In genomic region chr17:2064980-2065785, GRCh38 we compare ENCODE assay signal across 8 cellular contexts. TPM values are rescaled to one million over a fixed set of nuclear protein-coding genes. Genes with fewer than 3 reads are reported as not detected.
A peak's percentile ranks its signal among the peaks of the same experiment; 100 is the strongest.
DNase-seq lines count a peak whose midpoint lies in the region; ATAC-seq and TF ChIP-seq lines count a peak whose summit lies in the region.

No MANE protein-coding gene starts in this region.

- intact Hi-C loops in ovary (cut with DNase I): no loop called here

- peak overlapping the region; percentile 79 for H3K27ac Mint-ChIP-seq in endothelial cell (ENCODE audit: unreplicated experiment)

- peaks cover 39% of the 10 kb centered on the region for H3K36me3 Mint-ChIP-seq in endothelial cell (ENCODE audit: low read depth, unreplicated experiment)

- peaks cover 25% of the 10 kb centered on the region for H3K27me3 Mint-ChIP-seq in endothelial cell (ENCODE audit: unreplicated experiment)

- WGBS in ovary, 3 donors: 78 to 82% (median 78%) methylated on average over 24 of the region's 24 CpGs

- H3K4me3 Mint-ChIP-seq in endothelial cell (ENCODE audit: unreplicated experiment): no peak overlapping the region

- TF ChIP-seq POLR2A in ovary (IDR thresholded peaks at IDR 0.05): no peak

- H3K4me1 Mint-ChIP-seq in endothelial cell (ENCODE audit: unreplicated experiment): peaks cover 69% of the 10 kb centered on the region

- H3K9me3 Mint-ChIP-seq in endothelial cell (ENCODE audit: unreplicated experiment): no peaks in the 10 kb centered on the region

- TF ChIP-seq EP300 in ovary (IDR thresholded peaks at IDR 0.05): no peak

- no peak overlapping the region for H3K4me3 ChIP-seq in ovary

- H3K4me1 ChIP-seq in ovary (ENCODE audit: insufficient read depth): peaks cover 47% of the 10 kb centered on the region

- ATAC-seq in GM21367 (IDR thresholded peaks at IDR 0.05; ENCODE audit: unreplicated experiment): no peak

- H3K27me3 ChIP-seq in ovary: no peaks in the 10 kb centered on the region

- DNase-seq in A172 (ENCODE audit: low spot score) (peak; percentile 54), GM20000 (ENCODE audit: low spot score) (peak; percentile 75), endothelial cell (ENCODE audit: low spot score) (peak; percentile 60), ovary (peak in 4 of 5 donors; percentile 44 to 64 (median 58)), NCI-H524 (lab: John Stamatoyannopoulos, UW) (no peak), NCI-H526 treated with DMSO at 0.1 percent for 48 hours (lab: John Stamatoyannopoulos, UW) (no peak)

- H3K36me3 ChIP-seq in ovary: no peaks in the 10 kb centered on the region

- TF ChIP-seq CTCF in GM20000 (IDR thresholded peaks at IDR 0.05; ENCODE audit: extremely low read depth, missing control alignments): peak; percentile 61
- TF ChIP-seq CTCF in VCaP (conservative IDR thresholded peaks at IDR 0.05): peak; percentile 53
- TF ChIP-seq CTCF in endothelial cell (IDR thresholded peaks at IDR 0.05; ENCODE audit: unreplicated experiment): peak; percentile 40
- no peak for TF ChIP-seq CTCF in ovary (IDR thresholded peaks at IDR 0.05)

- no peaks in the 10 kb centered on the region for H3K9me3 ChIP-seq in ovary

- H3K27ac ChIP-seq in VCaP (no peak overlapping the region), ovary (peak overlapping the region; percentile 15 to 61)

RNA-seq across cellular contexts. Expression of gene HIC1, which starts 10.3 kb away (rescaled TPM):
- total RNA-seq in A172 (2014; rRNA removed; shearing (Covaris generic)): 7.3 and 12.5 TPM in 2 replicates
- 0.72 TPM for total RNA-seq in endothelial cell (ENCODE audit: unreplicated experiment)
- 100 to 1,000 TPM in 1 of 7 donors, 10 to 100 TPM in 6; 35.0 to 108 (median 68.0) TPM for total RNA-seq in ovary
- 10 to 100 TPM in 1 of 2 donors, 1 to 10 TPM in 1; 3.9 to 16.3 TPM for polyA plus RNA-seq in ovary

RNA-seq across cellular contexts. Expression of gene OVCA2, which starts 23.4 kb away (rescaled TPM):
- total RNA-seq in A172 (2014; rRNA removed; shearing (Covaris generic)): 104 and 128 TPM in 2 replicates
- total RNA-seq in endothelial cell (ENCODE audit: unreplicated experiment): 32.7 TPM
- total RNA-seq in ovary: 10 to 100 TPM; 19.1 to 26.4 (median 21.2) TPM
- polyA plus RNA-seq in ovary: 10 to 100 TPM; 13.2 to 28.3 TPM

RNA-seq across cellular contexts. Expression of gene DPH1, which starts 35.2 kb away (rescaled TPM):
- 31.2 and 33.2 TPM in 2 replicates for total RNA-seq in A172 (2014; rRNA removed; shearing (Covaris generic))
- total RNA-seq in endothelial cell (ENCODE audit: unreplicated experiment): 27.1 TPM
- 10 to 100 TPM; 42.4 to 77.7 (median 46.0) TPM for total RNA-seq in ovary
- 10 to 100 TPM; 27.5 to 47.2 TPM for polyA plus RNA-seq in ovary

RNA-seq across cellular contexts. Expression of gene RTN4RL1, which starts 40.0 kb away (rescaled TPM):
- 1.7 and 2.2 TPM in 2 replicates for total RNA-seq in A172 (2014; rRNA removed; shearing (Covaris generic))
- total RNA-seq in endothelial cell (ENCODE audit: unreplicated experiment) (not detected), ovary (1 to 10 TPM in 5 of 7 donors, under 1 TPM in 1, not detected in 1; 0.92 to 4.1 (median 1.9) TPM)
- polyA plus RNA-seq in ovary: under 1 TPM; 0.30 to 0.42 TPM

Comparison
In these comparisons a context has a peak if more than half of its experiments do, and no peak if none do; other contexts are left out.
1. DNase-seq: peak in A172 (single experiment), GM20000 (single experiment), endothelial cell (single experiment) and ovary (4 of 5); none in NCI-H524 (0 of 2) and NCI-H526 treated with DMSO at 0.1 percent for 48 hours (single experiment).
2. CTCF ChIP-seq: peak in GM20000 (single experiment), VCaP (single experiment) and endothelial cell (single experiment); none in ovary (0 of 3).